In genomic region chr1:177200290-177200689, GRCh38 we compare ENCODE assay signal across 26 cellular contexts. TPM values are rescaled to one million over a fixed set of nuclear protein-coding genes. Genes with fewer than 3 reads are reported as not detected.
DNase-seq lines count a peak whose midpoint lies in the region; ATAC-seq, FAIRE-seq and TF ChIP-seq lines count a peak whose summit lies in the region.
"Had no signal": no experiment of that assay in that cellular context is flagged by ENCODE, and none has a peak within 500 bp of the region (broad histone marks: within the 10 kb centered on the region; RNA-seq: fewer than 3 reads in every experiment).

No MANE protein-coding gene starts in this region.

- no peak overlapping the region for H3K4me2 ChIP-seq in keratinocyte (ENCODE audit: control insufficient read depth, extremely low read depth, insufficient read depth, low read depth, low read length)
- H3K4me2 ChIP-seq: BLaER1 treated with 17β-estradiol and CSF1 and Interleukin-3, amounts not matched to agents 10 nM and 100 nM had no signal

- no peaks in the 10 kb centered on the region for H4K20me1 ChIP-seq in keratinocyte (ENCODE audit: control insufficient read depth, extremely low read depth, insufficient read depth, low read length)
- H4K20me1 ChIP-seq: BLaER1 treated with 17β-estradiol and CSF1 and Interleukin-3, amounts not matched to agents 10 nM and 100 nM had no signal

- H3K9me3 ChIP-seq in keratinocyte (ENCODE audit: control insufficient read depth, low read depth, low read length) (no peaks in the 10 kb centered on the region), sigmoid colon (no peaks in the 10 kb centered on the region)
- H3K9me3 ChIP-seq: BLaER1 treated with 17β-estradiol and CSF1 and Interleukin-3, amounts not matched to agents 10 nM and 100 nM; MG63 had no signal

- ATAC-seq in GM18861 (IDR thresholded peaks at IDR 0.05; ENCODE audit: unreplicated experiment) (no peak), GM21619 (IDR thresholded peaks at IDR 0.05; ENCODE audit: unreplicated experiment) (no peak)
- ATAC-seq: Panc1 had no signal

- TF ChIP-seq EP300 in sigmoid colon (IDR thresholded peaks at IDR 0.05): no peak

- H3K4me3 ChIP-seq in keratinocyte (ENCODE audit: control insufficient read depth in 2 of 3, extremely low read depth in 1 of 3, insufficient read depth in 2 of 3, low read depth in 1 of 3, low read length in 3 of 3) (no peak overlapping the region), sigmoid colon (no peak overlapping the region)
- H3K4me3 ChIP-seq: BLaER1 treated with 17β-estradiol and CSF1 and Interleukin-3, amounts not matched to agents 10 nM and 100 nM; MG63; SK-N-MC had no signal

- no peaks in the 10 kb centered on the region for H3K27me3 Mint-ChIP-seq in type B pancreatic cell
- H3K27me3 Mint-ChIP-seq: CD4-positive, alpha-beta T cell had no signal

- H3K9ac ChIP-seq in keratinocyte (ENCODE audit: control insufficient read depth, extremely low read depth, insufficient read depth, low read length): no peak overlapping the region
- H3K9ac ChIP-seq: BLaER1 treated with 17β-estradiol and CSF1 and Interleukin-3, amounts not matched to agents 10 nM and 100 nM had no signal

- dilution Hi-C loops in keratinocyte (cut with MboI; ENCODE audit: extremely low pct_ligation_motif_present, low sequenced_read_pairs): no loop called here

- H3K36me3 ChIP-seq in keratinocyte (ENCODE audit: control insufficient read depth in 2 of 2, extremely low read depth in 1 of 2, insufficient read depth in 2 of 2, low read length in 2 of 2): no peaks in the 10 kb centered on the region
- H3K36me3 ChIP-seq in sigmoid colon: no peaks in the 10 kb centered on the region
- H3K36me3 ChIP-seq: BLaER1 treated with 17β-estradiol and CSF1 and Interleukin-3, amounts not matched to agents 10 nM and 100 nM; MG63 had no signal

- H2AFZ ChIP-seq in keratinocyte (ENCODE audit: control insufficient read depth, low read length): no peak overlapping the region

- H3K27ac ChIP-seq in keratinocyte (ENCODE audit: control insufficient read depth, insufficient read depth, low read length) (no peak overlapping the region), sigmoid colon (no peak overlapping the region)
- H3K27ac ChIP-seq: BLaER1 treated with 17β-estradiol and CSF1 and Interleukin-3, amounts not matched to agents 10 nM and 100 nM; SK-N-MC had no signal

- no peak for TF ChIP-seq POLR2A in sigmoid colon (IDR thresholded peaks at IDR 0.05)

- no peaks in the 10 kb centered on the region for H3K4me1 ChIP-seq in keratinocyte (ENCODE audit: control insufficient read depth, extremely low read depth, insufficient read depth, low read length)
- H3K4me1 ChIP-seq in sigmoid colon: no peaks in the 10 kb centered on the region
- H3K4me1 ChIP-seq: BLaER1 treated with 17β-estradiol and CSF1 and Interleukin-3, amounts not matched to agents 10 nM and 100 nM had no signal

- H3K9me3 Mint-ChIP-seq in type B pancreatic cell: no peaks in the 10 kb centered on the region
- H3K9me3 Mint-ChIP-seq: CD4-positive, alpha-beta T cell had no signal

- H3K79me2 ChIP-seq in keratinocyte (ENCODE audit: control insufficient read depth, insufficient read depth, low read length): no peaks in the 10 kb centered on the region

- no peaks in the 10 kb centered on the region for H3K27me3 ChIP-seq in keratinocyte (ENCODE audit: control insufficient read depth, extremely low read depth, insufficient read depth, low read length)
- H3K27me3 ChIP-seq in sigmoid colon: no peaks in the 10 kb centered on the region
- H3K27me3 ChIP-seq: BLaER1 treated with 17β-estradiol and CSF1 and Interleukin-3, amounts not matched to agents 10 nM and 100 nM; MG63 had no signal

- TF ChIP-seq CTCF in keratinocyte (optimal IDR thresholded peaks at IDR 0.05 in 1 of 3, IDR thresholded peaks at IDR 0.05 in 1 of 3, conservative IDR thresholded peaks at IDR 0.05 in 1 of 3; ENCODE audit: extremely low read depth in 1 of 3, insufficient read depth in 2 of 3, low read length in 3 of 3) (no peak), type B pancreatic cell (conservative IDR thresholded peaks at IDR 0.05) (no peak), sigmoid colon (IDR thresholded peaks at IDR 0.05) (no peak)

- H3K9me1 ChIP-seq in keratinocyte (ENCODE audit: control insufficient read depth, extremely low read depth, insufficient read depth, low read length): no peaks in the 10 kb centered on the region

- 79% methylated on average over 4 of the region's 4 CpGs for WGBS in sigmoid colon, 2 donors

- intact Hi-C loops in sigmoid colon (cut with DNase I): no loop called here

- H3K27ac Mint-ChIP-seq in type B pancreatic cell: peak overlapping the region; percentile 2
- H3K27ac Mint-ChIP-seq: CD4-positive, alpha-beta T cell had no signal

- peak; percentile 26 for FAIRE-seq in keratinocyte (lab: Jason Lieb, UNC)
- FAIRE-seq: A204.1, D721Med, GM18507, H1 had no signal

- no peaks in the 10 kb centered on the region for H3K4me1 Mint-ChIP-seq in type B pancreatic cell (ENCODE audit: unreplicated experiment)

- peak; percentile 11 for DNase-seq in HT1080 (ENCODE audit: low read depth)
- DNase-seq in amniotic epithelial cell (ENCODE audit: low read depth): peak; percentile 47
- DNase-seq in keratinocyte (ENCODE audit: low read depth, low spot score): no peak
- DNase-seq in type B pancreatic cell (ENCODE audit: extremely low spot score, unreplicated experiment): no peak
- no peak for DNase-seq in sigmoid colon
- DNase-seq: AML-193; CD4-positive, alpha-beta T cell; HCEC 1CT; KBM-7; MG63; NCI-H1105 treated with DMSO at 0.1 percent for 48 hours; NCI-H146; NCI-H2029; NCI-H526 treated with DMSO at 0.1 percent for 48 hours; SHP77 treated with DMSO at 0.1 percent for 48 hours had no signal

- peaks cover 4% of the 10 kb centered on the region for H3K36me3 Mint-ChIP-seq in type B pancreatic cell

- no peak overlapping the region for H3K4me3 Mint-ChIP-seq in type B pancreatic cell
- H3K4me3 Mint-ChIP-seq: CD4-positive, alpha-beta T cell had no signal

RNA-seq across cellular contexts. Expression of gene BRINP2, which starts 29.5 kb away (rescaled TPM):
- 0.03 and 0.63 TPM in 2 replicates for total RNA-seq in HT1080 (2014; rRNA removed; shearing (Covaris generic))
- 0.06 and 0.10 TPM in 2 replicates for polyA plus RNA-seq in HT1080 (2015; cell fraction: cytosol; rRNA removed)
- 0.12 and 0.31 TPM in 2 replicates for polyA plus RNA-seq in HT1080 (2015; cell fraction: nucleus; rRNA removed)
- polyA plus RNA-seq in keratinocyte (0.05 TPM in 1 of 3 replicates, not detected in the others), sigmoid colon (under 1 TPM in 1 of 3 donors, not detected in 2; 0.09 TPM)
- not detected for polyA plus RNA-seq in keratinocyte (2011; ENCODE audit: low read depth)
- polyA plus RNA-seq in keratinocyte (2011; cell fraction: cytosol; rRNA removed): 0.06 TPM in 1 of 2 replicates, not detected in the other
- polyA plus RNA-seq in keratinocyte (2011; cell fraction: nucleus; rRNA removed): 0.08 and 0.11 TPM in 2 replicates
- polyA plus RNA-seq in keratinocyte (2012; ENCODE audit: low replicate concordance): 0.02 and 0.06 TPM in 2 replicates
- not detected in 3 replicates for polyA minus RNA-seq in keratinocyte
- not detected for polyA minus RNA-seq in keratinocyte (2011; cell fraction: cytosol; rRNA and poly(A)+ RNA removed)
- polyA minus RNA-seq in keratinocyte (2011; cell fraction: nucleus; rRNA and poly(A)+ RNA removed): not detected in 2 replicates
- total RNA-seq in type B pancreatic cell (ENCODE audit: low replicate concordance) (22.7 and 23.7 TPM in 2 replicates), sigmoid colon (1 to 10 TPM in 1 of 4 donors, under 1 TPM in 1, not detected in 2; 0.14 to 1.4 TPM)
- total RNA-seq: CD4-positive, alpha-beta T cell; G401 had no signal

RNA-seq across cellular contexts. Expression of gene ASTN1, which starts 35.8 kb away (rescaled TPM):
- total RNA-seq in HT1080 (2014; rRNA removed; shearing (Covaris generic)): 0.16 and 0.33 TPM in 2 replicates
- polyA plus RNA-seq in HT1080 (2015; cell fraction: cytosol; rRNA removed): 0.01 TPM in 1 of 2 replicates, not detected in the other
- polyA plus RNA-seq in HT1080 (2015; cell fraction: nucleus; rRNA removed): 0.07 TPM in 1 of 2 replicates, not detected in the other
- 0.08 TPM in 3 replicates for polyA plus RNA-seq in keratinocyte
- not detected for polyA plus RNA-seq in keratinocyte (2011; ENCODE audit: low read depth)
- polyA plus RNA-seq in keratinocyte (2011; cell fraction: cytosol; rRNA removed): 0.10 and 0.28 TPM in 2 replicates
- 0.18 and 0.23 TPM in 2 replicates for polyA plus RNA-seq in keratinocyte (2011; cell fraction: nucleus; rRNA removed)
- 0.05 and 0.13 TPM in 2 replicates for polyA plus RNA-seq in keratinocyte (2012; ENCODE audit: low replicate concordance)
- polyA minus RNA-seq in keratinocyte: 0.06 to 0.40 TPM (median 0.10 TPM) in 3 replicates
- polyA minus RNA-seq in keratinocyte (2011; cell fraction: cytosol; rRNA and poly(A)+ RNA removed): not detected
- polyA minus RNA-seq in keratinocyte (2011; cell fraction: nucleus; rRNA and poly(A)+ RNA removed): 0.11 and 0.23 TPM in 2 replicates
- total RNA-seq in type B pancreatic cell (ENCODE audit: low replicate concordance): 1.8 and 24.9 TPM in 2 replicates
- total RNA-seq in sigmoid colon: 1 to 10 TPM in 3 of 4 donors, under 1 TPM in 1; 0.49 to 2.2 (median 1.7) TPM
- polyA plus RNA-seq in sigmoid colon: under 1 TPM in 1 of 3 donors, not detected in 2; 0.50 TPM
- total RNA-seq: CD4-positive, alpha-beta T cell; G401; LHCN-M2 had no signal

Comparison
In these comparisons a context has a peak if more than half of its experiments do, and no peak if none do; other contexts are left out.
1. DNase-seq: peak in HT1080 (single experiment) and amniotic epithelial cell (single experiment); none in keratinocyte (single experiment), type B pancreatic cell (single experiment) and sigmoid colon (single experiment).